ENCODE assay signal across 9 cellular contexts in the genomic region with DNA sequence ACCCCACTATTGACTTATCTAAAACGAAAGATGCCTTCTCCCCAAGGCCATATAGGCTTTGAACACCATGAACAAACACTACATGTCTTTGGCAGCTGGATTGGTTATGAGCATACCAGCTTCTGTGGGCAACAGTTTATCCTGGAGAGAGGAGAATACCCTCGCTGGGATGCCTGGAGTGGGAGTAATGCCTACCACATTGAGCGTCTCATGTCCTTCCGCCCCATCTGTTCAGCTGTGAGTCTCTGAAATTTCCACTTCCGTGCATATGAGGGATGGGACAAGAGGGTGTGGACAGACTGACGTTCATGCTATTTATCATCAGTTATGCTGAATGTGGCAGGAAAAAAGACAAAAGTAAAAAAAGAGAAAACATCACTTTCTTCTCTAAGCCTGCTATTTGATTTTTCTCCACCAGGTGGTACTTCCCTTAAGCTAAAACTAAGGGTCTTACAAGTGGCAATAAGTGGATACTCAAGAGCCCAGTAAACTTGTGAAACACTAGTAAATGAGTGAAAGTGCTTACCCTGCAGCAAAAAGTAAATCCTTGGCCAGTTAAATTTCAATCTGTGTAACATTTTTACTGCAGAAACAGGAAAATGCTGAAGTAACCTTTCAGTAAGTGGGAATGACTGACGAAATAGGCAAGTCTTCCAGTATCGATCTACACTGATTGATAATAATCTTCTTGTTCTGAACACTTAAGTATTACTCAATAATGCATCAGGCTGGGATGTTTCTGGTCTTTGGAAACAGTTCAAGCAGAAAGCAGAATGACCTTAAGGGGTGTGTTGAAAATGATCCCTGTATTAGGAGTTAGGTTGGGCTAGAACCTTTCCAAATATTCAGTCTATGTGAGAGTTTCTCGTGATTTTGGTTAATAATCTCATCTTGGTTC. TPM values are rescaled to one million over a fixed set of nuclear protein-coding genes. Genes with fewer than 3 reads are reported as not detected.
A peak's percentile ranks its signal among the peaks of the same experiment; 100 is the strongest.
DNase-seq lines count a peak whose midpoint lies in the region; ATAC-seq and TF ChIP-seq lines count a peak whose summit lies in the region.
"Had no signal": no experiment of that assay in that cellular context is flagged by ENCODE, and none has a peak within 500 bp of the region (broad histone marks: within the 10 kb centered on the region; RNA-seq: fewer than 3 reads in every experiment).

No MANE protein-coding gene starts in this region.

- TF ChIP-seq POLR2A in spleen (IDR thresholded peaks at IDR 0.05) = no peak

- H3K27ac ChIP-seq in spleen = no peak overlapping the region

- intact Hi-C loops in spleen (cut with DNase I; ENCODE audit: low total_unique reads) = no loop called here
- intact Hi-C loops in head of caudate nucleus (cut with DNase I) = no loop called here

- WGBS in spleen, 5 donors = 75 to 82% (median 79%) methylated on average over 9 of the region's 9 CpGs

- peaks cover 9 to 47% (median 33%) of the 10 kb centered on the region in 6 donors for H3K4me1 ChIP-seq in spleen

- peaks cover 0 to 23% (median 0%) of the 10 kb centered on the region in 6 donors for H3K36me3 ChIP-seq in spleen

- no peaks in the 10 kb centered on the region for H3K9me3 ChIP-seq in spleen

- no peak overlapping the region for H3K4me3 ChIP-seq in spleen

- TF ChIP-seq CTCF in spleen (IDR thresholded peaks at IDR 0.05 in 8 of 11, conservative IDR thresholded peaks at IDR 0.05 in 3 of 11) = peak in 7 of 11 experiments; percentile 10 to 54 (median 47)

- no peaks in the 10 kb centered on the region for H3K27me3 ChIP-seq in spleen (replicated peaks in 1 of 7)

- DNase-seq in NCI-H2227 (lab: John Stamatoyannopoulos, UW; ENCODE audit: unreplicated experiment) (peak; percentile 10), NCI-H2227 treated with DMSO at 0.1 percent for 48 hours (lab: John Stamatoyannopoulos, UW) (no peak), NCI-H524 treated with DMSO at 0.1 percent for 48 hours (lab: John Stamatoyannopoulos, UW) (peak; percentile 93), spleen (no peak), head of caudate nucleus (no peak), Ammon's horn (ENCODE audit: low spot score) (no peak)

- ATAC-seq in esophagus mucosa (peak; percentile 20), GM21360 (IDR thresholded peaks at IDR 0.05; ENCODE audit: unreplicated experiment) (no peak)

RNA-seq across cellular contexts. Expression of gene CRYBA1, which starts 5.6 kb away (rescaled TPM):
- total RNA-seq in esophagus mucosa (not detected), spleen (not detected)
- polyA plus RNA-seq in spleen = not detected
- total RNA-seq: CD8-positive, alpha-beta memory T cell had no signal
- polyA plus RNA-seq: CD8-positive, alpha-beta memory T cell had no signal

RNA-seq across cellular contexts. Expression of gene NUFIP2, which starts 41.7 kb away (rescaled TPM):
- total RNA-seq in esophagus mucosa = 35.0 TPM
- 10 to 100 TPM; 50.9 to 68.4 (median 58.6) TPM for total RNA-seq in spleen
- 10 to 100 TPM in 1 of 3 donors, 1 to 10 TPM in 2; 8.7 to 11.1 (median 8.8) TPM for polyA plus RNA-seq in spleen

Comparison
In these comparisons a context has a peak if more than half of its experiments do, and no peak if none do; other contexts are left out.
1. DNase-seq: peak in NCI-H2227 (single experiment) and NCI-H524 treated with DMSO at 0.1 percent for 48 hours (single experiment); none in NCI-H2227 treated with DMSO at 0.1 percent for 48 hours (single experiment), spleen (single experiment), head of caudate nucleus (0 of 42) and Ammon's horn (single experiment).